In the genomic region with DNA sequence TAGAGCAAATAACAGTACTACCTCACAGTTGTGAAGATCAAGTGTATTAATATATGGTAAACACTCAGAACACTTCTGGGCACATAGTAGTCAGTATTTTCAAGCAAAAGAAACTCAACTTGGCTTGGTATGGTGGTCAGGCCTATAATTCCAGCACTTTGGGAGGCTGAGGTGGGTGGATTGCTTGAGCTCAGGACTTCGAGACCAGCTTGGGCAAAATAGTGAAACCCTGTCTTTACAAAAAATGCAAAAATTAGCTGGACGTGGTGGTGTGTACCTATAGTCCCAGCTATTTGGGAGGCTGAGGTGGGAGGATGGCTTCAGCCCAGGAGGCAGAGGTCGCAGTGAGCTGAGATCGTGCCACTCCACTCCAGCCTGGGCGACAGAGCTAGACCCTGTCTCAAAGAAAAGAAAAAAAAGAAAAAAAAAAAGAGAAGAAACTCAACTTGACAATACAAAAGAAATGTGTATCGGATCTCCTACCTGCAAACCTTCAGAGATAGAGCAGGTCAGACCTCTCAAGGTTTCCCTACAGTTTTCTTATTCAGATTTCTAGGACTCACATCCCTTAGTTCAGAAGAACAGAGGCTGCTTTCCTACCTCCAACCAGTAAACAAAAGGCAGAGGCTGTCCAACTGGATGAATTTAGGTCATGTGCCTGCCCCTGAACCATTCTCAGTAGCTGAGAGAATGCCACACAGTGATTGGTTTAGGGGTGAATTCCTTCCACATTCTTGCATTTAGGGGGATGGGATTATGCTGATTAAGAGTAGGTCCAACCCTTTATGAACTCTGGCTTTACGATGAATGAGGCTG, we compare ENCODE assay signal across 10 cellular contexts. TPM values are rescaled to one million over a fixed set of nuclear protein-coding genes. Genes with fewer than 3 reads are reported as not detected.
DNase-seq lines count a peak whose midpoint lies in the region; ATAC-seq and TF ChIP-seq lines count a peak whose summit lies in the region.
"Had no signal": no experiment of that assay in that cellular context is flagged by ENCODE, and none has a peak within 500 bp of the region (broad histone marks: within the 10 kb centered on the region; RNA-seq: fewer than 3 reads in every experiment).

No MANE protein-coding gene starts in this region.

- TF ChIP-seq POLR2A in NB4 (IDR thresholded peaks at IDR 0.05; ENCODE audit: extremely low read depth, insufficient read length), result no peak

- 48 to 80% methylated on average over 1 to 4 of the region's 7 CpGs for WGBS in mesodermal cell (ENCODE audit: insufficient coverage in 2 of 2), 2 experiments

- H3K36me3 ChIP-seq in mesodermal cell (ENCODE audit: control insufficient read depth, insufficient read depth, low read length), result peaks cover 22% of the 10 kb centered on the region

- H3K4me3 ChIP-seq in NB4 (ENCODE audit: low read depth, low read length), result no peak overlapping the region
- peak overlapping the region; percentile 19 for H3K4me3 ChIP-seq in mesodermal cell (ENCODE audit: extremely low read depth, insufficient read depth, low read length, poor library complexity, severe bottlenecking)

- H3K9me3 ChIP-seq in mesodermal cell (ENCODE audit: control insufficient read depth, low read length), result no peaks in the 10 kb centered on the region
- H3K9me3 ChIP-seq: tibial artery had no signal

- H3K27ac ChIP-seq in mesodermal cell (ENCODE audit: low read depth, low read length, severe bottlenecking), result peak overlapping the region; percentile 90

- DNase-seq in ELF-1 (ENCODE audit: low read depth, low spot score) (peak; percentile 93), NB4 (ENCODE audit: low read depth) (peak; percentile 14), cerebellar cortex (ENCODE audit: low spot score) (peak; percentile 91), amniotic stem cell (lab: John Stamatoyannopoulos, UW) (no peak), SKM-1 (lab: John Stamatoyannopoulos, UW; ENCODE audit: unreplicated experiment) (no peak)
- DNase-seq: NCI-H1436 treated with DMSO at 0.1 percent for 48 hours, tibial artery had no signal

- peaks cover 13% of the 10 kb centered on the region for H3K4me1 ChIP-seq in mesodermal cell (ENCODE audit: control insufficient read depth, insufficient read depth, low read length, poor library complexity, severe bottlenecking)

- no peak for ATAC-seq in GM18498 (IDR thresholded peaks at IDR 0.05; ENCODE audit: unreplicated experiment)
- no peak for ATAC-seq in HG03045 (IDR thresholded peaks at IDR 0.05; ENCODE audit: unreplicated experiment)

- no peak for TF ChIP-seq CTCF in NB4 (IDR thresholded peaks at IDR 0.05; ENCODE audit: low read depth, low read length)

RNA-seq across cellular contexts. Expression of a gene that starts 1.7 kb away (rescaled TPM):
- 303 TPM for polyA plus RNA-seq in mesodermal cell (2013, experiment 1 of 2)
- polyA plus RNA-seq in mesodermal cell (2013, experiment 2 of 2), result 340 TPM

RNA-seq across cellular contexts. Expression of a gene that starts 37.6 kb away (rescaled TPM):
- polyA plus RNA-seq in mesodermal cell (2013, experiment 1 of 2), result 15.3 TPM
- 15.4 TPM for polyA plus RNA-seq in mesodermal cell (2013, experiment 2 of 2)

Comparison
In these comparisons a context has a peak if more than half of its experiments do, and no peak if none do; other contexts are left out.
1. DNase-seq: peak in ELF-1 (single experiment), NB4 (single experiment) and cerebellar cortex (single experiment); none in amniotic stem cell (single experiment) and SKM-1 (single experiment).